Comparison of ENCODE assay signal across 23 cellular contexts in the genomic region with DNA sequence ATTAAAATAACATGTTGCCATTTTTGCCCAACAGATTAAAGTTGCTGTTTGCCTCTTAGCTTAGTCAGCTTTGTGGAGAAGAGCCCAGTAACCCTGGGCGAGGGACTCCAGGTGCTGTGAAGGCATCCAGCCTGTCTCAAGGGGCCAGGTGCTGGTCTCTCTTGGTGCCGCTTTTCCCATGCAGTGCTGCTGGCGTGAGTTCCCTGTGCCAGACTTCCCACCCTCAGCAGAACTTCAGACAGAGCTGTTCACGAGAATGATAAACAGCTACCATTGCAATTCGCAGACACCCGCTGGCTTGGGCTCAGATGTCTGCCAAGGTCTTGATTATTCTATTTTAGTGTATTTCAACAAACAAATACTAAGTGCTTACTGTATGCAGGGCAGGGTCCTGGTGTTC. TPM values are rescaled to one million over a fixed set of nuclear protein-coding genes. Genes with fewer than 3 reads are reported as not detected.
DNase-seq lines count a peak whose midpoint lies in the region; ATAC-seq, FAIRE-seq and TF ChIP-seq lines count a peak whose summit lies in the region.
"Had no signal": no experiment of that assay in that cellular context is flagged by ENCODE, and none has a peak within 500 bp of the region (broad histone marks: within the 10 kb centered on the region; RNA-seq: fewer than 3 reads in every experiment).

No MANE protein-coding gene starts in this region.

- no peak overlapping the region for H3K4ac ChIP-seq in H1 (replicated peaks; ENCODE audit: insufficient read length, low read depth, low read length)

- no peak overlapping the region; the same call in 1 of the 2 replicates for H2BK12ac ChIP-seq in H1 (ENCODE audit: low read depth, low read length)

- H2BK5ac ChIP-seq in H1 (ENCODE audit: low read depth, low read length) = 0 out of 2 replicates have a peak overlapping the region, but pooled peaks have one; percentile 5

- no peak overlapping the region for H3K4me3 ChIP-seq in GM23248
- peak overlapping the region in 1 of 4 experiments; percentile 37; a peak in 3 of 8 replicates for H3K4me3 ChIP-seq in H1 (ENCODE audit: extremely low read depth in 1 of 4, insufficient read depth in 2 of 4, low read depth in 3 of 4, low read length in 4 of 4)
- H3K4me3 ChIP-seq in right lobe of liver = no peak overlapping the region
- H3K4me3 ChIP-seq: upper lobe of left lung had no signal

- no peaks in the 10 kb centered on the region for H3K27me3 ChIP-seq in GM23248 (replicated peaks; ENCODE audit: insufficient read depth)
- no peaks in the 10 kb centered on the region for H3K27me3 ChIP-seq in H1 (replicated peaks in 1 of 4; ENCODE audit: control insufficient read depth in 3 of 4, extremely low read depth in 1 of 4, insufficient read depth in 3 of 4, low read length in 3 of 4)
- H3K27me3 ChIP-seq in right lobe of liver = no peaks in the 10 kb centered on the region
- H3K27me3 ChIP-seq: dorsolateral prefrontal cortex, upper lobe of left lung had no signal

- POLR2A ChIA-PET in H1 (lab: Charles Lee; ENCODE audit: partially characterized antibody) = interaction anchor here (0.7 kb wide), 1 partner anchor 11 kb away, joined by 5 read pairs; no protein-coding TSS in a partner anchor

- H3K9me2 ChIP-seq in GM23248 (ENCODE audit: insufficient read depth) = 0 out of 2 replicates have a peak, but pooled peaks cover 3% of the 10 kb centered on the region

- H3K9me3 ChIP-seq in GM23248 (ENCODE audit: low read depth) = no peaks in the 10 kb centered on the region
- no peaks in the 10 kb centered on the region for H3K9me3 ChIP-seq in H1 (ENCODE audit: insufficient read depth in 2 of 2, low read depth in 1 of 2, low read length in 1 of 2)
- no peaks in the 10 kb centered on the region for H3K9me3 ChIP-seq in right lobe of liver
- H3K9me3 ChIP-seq: upper lobe of left lung had no signal

- H3K79me2 ChIP-seq in GM23248 (ENCODE audit: insufficient read depth) (peaks cover 73% of the 10 kb centered on the region), H1 (ENCODE audit: control insufficient read depth in 1 of 2, insufficient read depth in 2 of 2, low read length in 2 of 2) (no peaks in the 10 kb centered on the region)

- no peak for DNase-seq in GM23248
- peak; percentile 26 for DNase-seq in NCI-H1694 (lab: John Stamatoyannopoulos, UW)
- no peak for DNase-seq in H1 (ENCODE audit: low read depth in 1 of 2, low spot score in 2 of 2)
- DNase-seq in mesothelial cell of epicardium (ENCODE audit: low spot score in 2 of 2, unreplicated experiment in 2 of 2) = no peak
- DNase-seq in stimulated activated effector memory CD8-positive, alpha-beta T cell treated with anti-CD3 and anti-CD28 coated beads, Interleukin-12 subunit alpha, Interleukin-12 subunit beta, amount 100 ng/mL, for 72 hours (ENCODE audit: low spot score in 2 of 2) = no peak
- no peak for DNase-seq in right lobe of liver
- DNase-seq in hippocampal formation (lab: John Stamatoyannopoulos, UW) = no peak
- no peak for DNase-seq in activated CD4-positive, alpha-beta T cell treated with anti-CD3 and anti-CD28 coated beads, Interleukin-2, amount 50 U/mL, for 4 hours
- DNase-seq: activated CD4-positive, CD25-positive, alpha-beta regulatory T cell; activated CD8-positive, alpha-beta T cell treated with anti-CD3 and anti-CD28 coated beads, Interleukin-2, amount 10 ng/mL, durations not matched to agents 7 days and 5 days; activated naive CD4-positive, alpha-beta T cell treated with Interleukin-2 at 50 U/mL for 16 hours; activated T-cell treated with anti-CD3 and anti-CD28 coated beads, Interleukin-2, amount 50 U/mL, for 4 hours; CD8-positive, alpha-beta T cell; central memory CD4-positive, alpha-beta T cell; dorsolateral prefrontal cortex; foreskin melanocyte; NCI-H187 treated with DMSO at 0.1 percent for 48 hours; upper lobe of left lung had no signal

- WGBS in GM23248 (ENCODE audit: low coverage in 1 of 2, low lambda C conversion rate in 2 of 2, missing lambda C conversion rate in 2 of 2), 2 experiments = 42 to 46% methylated on average over 6 of the region's 6 CpGs
- WGBS in H1 (ENCODE audit: extremely low coverage in 1 of 2, insufficient coverage in 1 of 2, insufficient read length in 1 of 2, insufficient replicate concordance in 2 of 2, low coverage in 1 of 2, low lambda C conversion rate in 2 of 2, missing lambda C conversion rate in 1 of 2), 2 experiments = 70% methylated on average over 6 of the region's 6 CpGs; no CpG with 5 or more reads in 1 of the 2 experiments
- 76% methylated on average over 4 of the region's 6 CpGs for WGBS in right lobe of liver (ENCODE audit: insufficient coverage, low coverage, low lambda C conversion rate, missing lambda C conversion rate)

- intact Hi-C loops in right lobe of liver (cut with DNase I) = no loop called here

- peak overlapping the region; percentile 11 for H3K27ac Mint-ChIP-seq in mesothelial cell of epicardium
- no peak overlapping the region for H3K27ac Mint-ChIP-seq in stimulated activated effector memory CD8-positive, alpha-beta T cell treated with anti-CD3 and anti-CD28 coated beads, Interleukin-12 subunit alpha, Interleukin-12 subunit beta, amount 100 ng/mL, for 72 hours
- H3K27ac Mint-ChIP-seq: activated CD8-positive, alpha-beta T cell treated with anti-CD3 and anti-CD28 coated beads, Interleukin-2, amount 10 ng/mL, durations not matched to agents 7 days and 5 days; CD8-positive, alpha-beta T cell; stimulated activated naive CD8-positive, alpha-beta T cell treated with anti-CD3 and anti-CD28 coated beads, Interleukin-15, Interleukin-2, amounts not matched to agents 100 ng/mL and 50 ng/mL, for 24 hours had no signal

- CTCF ChIA-PET in H1 (lab: Charles Lee; ENCODE audit: partially characterized antibody) = interaction anchor here (0.6 to 2.6 kb wide), 7 partner anchors 10 to 127 kb away, joined by 3 to 8 read pairs (median 3); no protein-coding TSS in a partner anchor

- H3K9ac ChIP-seq in GM23248 (no peak overlapping the region), H1 (replicated peaks in 1 of 4; ENCODE audit: extremely low read depth in 1 of 4, low read depth in 3 of 4, low read length in 3 of 4) (no peak overlapping the region; a peak in 1 of 7 replicates)

- H3K36me3 ChIP-seq in GM23248 (ENCODE audit: low read depth) (no peaks in the 10 kb centered on the region), H1 (ENCODE audit: control insufficient read depth in 2 of 4, insufficient read depth in 4 of 4, low read length in 3 of 4) (no peaks in the 10 kb centered on the region), right lobe of liver (no peaks in the 10 kb centered on the region)
- H3K36me3 ChIP-seq: upper lobe of left lung had no signal

- H4K20me1 ChIP-seq in GM23248 (ENCODE audit: insufficient read depth) = no peaks in the 10 kb centered on the region
- H4K20me1 ChIP-seq in H1 (replicated peaks in 1 of 2; ENCODE audit: control insufficient read depth in 1 of 2, insufficient read depth in 2 of 2, low read length in 2 of 2) = no peaks in the 10 kb centered on the region

- no peak overlapping the region for H3K18ac ChIP-seq in H1 (ENCODE audit: extremely low read depth, low read length)

- H3F3A ChIP-seq in GM23248 (ENCODE audit: insufficient read depth) = 0 out of 2 replicates have a peak, but pooled peaks cover 2% of the 10 kb centered on the region

- in situ Hi-C loops in GM23248 (cut with MboI) = no loop called here

- H2AK5ac ChIP-seq in H1 (ENCODE audit: low read depth, low read length) = no peak overlapping the region; the same call in 1 of the 2 replicates

- ATAC-seq in stimulated activated effector memory CD8-positive, alpha-beta T cell treated with anti-CD3 and anti-CD28 coated beads, Interleukin-12 subunit alpha, Interleukin-12 subunit beta, amount 100 ng/mL, for 72 hours = no peak
- ATAC-seq in right lobe of liver = no peak
- ATAC-seq: activated CD8-positive, alpha-beta T cell treated with anti-CD3 and anti-CD28 coated beads, Interleukin-2, amount 10 ng/mL, durations not matched to agents 7 days and 5 days; activated T-cell treated with anti-CD3 and anti-CD28 coated beads, Interleukin-2, amount 50 U/mL, for 4 hours; CD8-positive, alpha-beta T cell; HepG2; SK-N-SH treated with all-trans-retinoic acid at 6 μM for 48 hours had no signal

- H3K36me3 Mint-ChIP-seq in mesothelial cell of epicardium = peaks cover 13% of the 10 kb centered on the region
- H3K36me3 Mint-ChIP-seq in stimulated activated effector memory CD8-positive, alpha-beta T cell treated with anti-CD3 and anti-CD28 coated beads, Interleukin-12 subunit alpha, Interleukin-12 subunit beta, amount 100 ng/mL, for 72 hours = no peaks in the 10 kb centered on the region
- H3K36me3 Mint-ChIP-seq: CD8-positive, alpha-beta T cell had no signal

- H3K56ac ChIP-seq in H1 (replicated peaks; ENCODE audit: insufficient read length, low read depth, low read length) = no peak overlapping the region

- H3K79me1 ChIP-seq in H1 (ENCODE audit: low read depth, low read length) = no peaks in the 10 kb centered on the region

- peak overlapping the region; percentile 86 for H4K91ac ChIP-seq in H1 (replicated peaks; ENCODE audit: insufficient read length, low read length)

- TF ChIP-seq CTCF in H1 (IDR thresholded peaks at IDR 0.05; ENCODE audit: control extremely low read depth in 1 of 3, insufficient read depth in 1 of 3, low read depth in 1 of 3, low read length in 3 of 3) (no peak), mesothelial cell of epicardium (IDR thresholded peaks at IDR 0.05; ENCODE audit: unreplicated experiment) (no peak), right lobe of liver (IDR thresholded peaks at IDR 0.05) (no peak)

- no peak for TF ChIP-seq RAD21 in H1 (IDR thresholded peaks at IDR 0.05 in 1 of 2, conservative IDR thresholded peaks at IDR 0.05 in 1 of 2; ENCODE audit: low read depth in 2 of 2, low read length in 2 of 2)

- no peak overlapping the region for H2AFZ ChIP-seq in GM23248
- no peak overlapping the region for H2AFZ ChIP-seq in H1 (ENCODE audit: low read length)

- no peak overlapping the region for H4K5ac ChIP-seq in H1 (ENCODE audit: insufficient read length, low read depth, low read length)

- H3K23ac ChIP-seq in H1 (ENCODE audit: insufficient read length) = no peak overlapping the region

- no peak overlapping the region for H2BK120ac ChIP-seq in H1 (replicated peaks; ENCODE audit: low read depth, low read length)

- no peak overlapping the region for H4K8ac ChIP-seq in H1 (ENCODE audit: extremely low read depth, insufficient read depth, low read length)

- peaks cover 22% of the 10 kb centered on the region for H3K4me1 ChIP-seq in GM23248 (ENCODE audit: insufficient read depth)
- H3K4me1 ChIP-seq in H1 (replicated peaks in 1 of 4; ENCODE audit: control insufficient read depth in 3 of 4, insufficient read depth in 4 of 4, low read length in 3 of 4) = peaks cover 2 to 18% (median 7%) of the 10 kb centered on the region in 4 experiments; a peak in 6 of 7 replicates
- peaks cover 0 to 10% (median 4%) of the 10 kb centered on the region in 4 donors for H3K4me1 ChIP-seq in right lobe of liver

- no peak for TF ChIP-seq EP300 in H1 (IDR thresholded peaks at IDR 0.05; ENCODE audit: borderline replicate concordance in 1 of 2, low read depth in 2 of 2, low read length in 2 of 2)

- H3K4me1 Mint-ChIP-seq in mesothelial cell of epicardium = no peaks in the 10 kb centered on the region
- no peaks in the 10 kb centered on the region for H3K4me1 Mint-ChIP-seq in stimulated activated effector memory CD8-positive, alpha-beta T cell treated with anti-CD3 and anti-CD28 coated beads, Interleukin-12 subunit alpha, Interleukin-12 subunit beta, amount 100 ng/mL, for 72 hours

- FAIRE-seq in H1 (lab: Jason Lieb, UNC) = no peak
- FAIRE-seq: GM12891, HepG2 had no signal

- H3K4me2 ChIP-seq in GM23248 (ENCODE audit: unreplicated experiment) (peak overlapping the region; percentile 5), H1 (ENCODE audit: insufficient read depth in 1 of 2, low read depth in 2 of 2, low read length in 2 of 2) (peak overlapping the region; percentile 50)

- H3K23me2 ChIP-seq in H1 (ENCODE audit: low read depth, low read length) = no peaks in the 10 kb centered on the region

- H3K27ac ChIP-seq in GM23248 (peak overlapping the region; percentile 16; the same call in 1 of the 2 replicates), H1 (ENCODE audit: low read depth, low read length) (peak overlapping the region; percentile 56; the same call in 1 of the 2 replicates), right lobe of liver (no peak overlapping the region)
- H3K27ac ChIP-seq: epithelial cell of prostate, upper lobe of left lung had no signal

- TF ChIP-seq POLR2A in H1 (IDR thresholded peaks at IDR 0.05; ENCODE audit: control extremely low read depth in 1 of 2, low read depth in 2 of 2, low read length in 2 of 2) (no peak), right lobe of liver (IDR thresholded peaks at IDR 0.05) (no peak)

- H2BK15ac ChIP-seq in H1 (ENCODE audit: low read length) = no peak overlapping the region

- H3K9me3 Mint-ChIP-seq in mesothelial cell of epicardium = no peaks in the 10 kb centered on the region
- no peaks in the 10 kb centered on the region for H3K9me3 Mint-ChIP-seq in stimulated activated effector memory CD8-positive, alpha-beta T cell treated with anti-CD3 and anti-CD28 coated beads, Interleukin-12 subunit alpha, Interleukin-12 subunit beta, amount 100 ng/mL, for 72 hours
- H3K9me3 Mint-ChIP-seq: activated T-cell treated with anti-CD3 and anti-CD28 coated beads, Interleukin-2, amount 50 U/mL, for 4 hours; CD8-positive, alpha-beta T cell; stimulated activated naive CD8-positive, alpha-beta T cell treated with anti-CD3 and anti-CD28 coated beads, Interleukin-15, Interleukin-2, amounts not matched to agents 100 ng/mL and 50 ng/mL, for 24 hours had no signal

- H3K27me3 Mint-ChIP-seq in mesothelial cell of epicardium (ENCODE audit: low read depth) = no peaks in the 10 kb centered on the region
- H3K27me3 Mint-ChIP-seq: stimulated activated naive CD8-positive, alpha-beta T cell treated with anti-CD3 and anti-CD28 coated beads, Interleukin-15, Interleukin-2, amounts not matched to agents 100 ng/mL and 50 ng/mL, for 24 hours had no signal

- H3K4me3 Mint-ChIP-seq in mesothelial cell of epicardium = no peak overlapping the region
- no peak overlapping the region for H3K4me3 Mint-ChIP-seq in stimulated activated effector memory CD8-positive, alpha-beta T cell treated with anti-CD3 and anti-CD28 coated beads, Interleukin-12 subunit alpha, Interleukin-12 subunit beta, amount 100 ng/mL, for 72 hours
- H3K4me3 Mint-ChIP-seq: activated CD8-positive, alpha-beta T cell treated with anti-CD3 and anti-CD28 coated beads, Interleukin-2, amount 10 ng/mL, durations not matched to agents 7 days and 5 days; activated T-cell treated with anti-CD3 and anti-CD28 coated beads, Interleukin-2, amount 50 U/mL, for 4 hours; CD8-positive, alpha-beta T cell; stimulated activated naive CD8-positive, alpha-beta T cell treated with anti-CD3 and anti-CD28 coated beads, Interleukin-15, Interleukin-2, amounts not matched to agents 100 ng/mL and 50 ng/mL, for 24 hours had no signal

- H2BK20ac ChIP-seq in H1 (ENCODE audit: low read length) = no peak overlapping the region

- H3K14ac ChIP-seq in H1 (ENCODE audit: insufficient read length) = no peak overlapping the region

RNA-seq across cellular contexts. Expression of gene RNF217, which starts 57.6 kb away (rescaled TPM):
- 10.9 and 15.2 TPM in 2 replicates for total RNA-seq in GM23248 (2014; rRNA removed; shearing (Covaris generic))
- polyA plus RNA-seq in GM23248 (2016; fragmentation: Nextera tagmentation; extraction: Ambion mirVana) (3.2 and 3.3 TPM in 2 replicates), H1 (2011; rRNA removed) (1.7 and 2.0 TPM in 2 replicates)
- 8.9 and 12.0 TPM in 2 replicates for total RNA-seq in H1 (2021; fragmentation: NEBNext Ultra II Directional; extraction: Animal tissue kit (Norgen Biotek cat#: 25700))
- 1.8 TPM for polyA plus RNA-seq in H1 (2011; cell fraction: cytosol; rRNA removed)
- 4.3 TPM for polyA plus RNA-seq in H1 (2011; cell fraction: nucleus; rRNA removed)
- polyA plus RNA-seq in H1 (2012, experiment 1 of 2) = 1.7 to 4.6 TPM (median 2.8 TPM) in 4 replicates
- 0.46 TPM for polyA plus RNA-seq in H1 (2012, experiment 2 of 2)
- polyA plus RNA-seq in H1 (2013, experiment 1 of 2) = 3.6 TPM
- polyA plus RNA-seq in H1 (2013, experiment 2 of 2) = 3.6 TPM
- 16.0 and 18.2 TPM in 2 replicates for polyA minus RNA-seq in H1 (2011; rRNA and poly(A)+ RNA removed)
- 9.1 TPM for polyA minus RNA-seq in H1 (2011; cell fraction: cytosol; rRNA and poly(A)+ RNA removed)
- polyA minus RNA-seq in H1 (2011; cell fraction: nucleus; rRNA and poly(A)+ RNA removed) = 20.9 TPM
- total RNA-seq in mesothelial cell of epicardium (49.8 to 54.9 TPM (median 51.1 TPM) in 3 replicates), right lobe of liver (10 to 100 TPM in 5 of 6 experiments, 1 to 10 TPM in 1; 9.8 to 20.7 (median 14.3) TPM)
- total RNA-seq: CD8-positive, alpha-beta T cell had no signal

Comparison
In these comparisons a context has a peak if more than half of its experiments do, and no peak if none do; other contexts are left out.
1. H3K27ac ChIP-seq: peak in GM23248 (single experiment) and H1 (single experiment); none in right lobe of liver (0 of 3).